ENCODE assay signal across 14 cellular contexts in genomic region chr9:3180696-3181048, GRCh38.
A peak's percentile ranks its signal among the peaks of the same experiment; 100 is the strongest.
DNase-seq lines count a peak whose midpoint lies in the region; ATAC-seq and TF ChIP-seq lines count a peak whose summit lies in the region.
"Had no signal": no experiment of that assay in that cellular context is flagged by ENCODE, and none has a peak within 500 bp of the region (broad histone marks: within the 10 kb centered on the region; RNA-seq: fewer than 3 reads in every experiment).

No MANE protein-coding gene starts in this region.

- intact Hi-C loops in prostate gland (cut with DNase I), result no loop called here

- H3K36me3 ChIP-seq in BJ (ENCODE audit: control insufficient read depth, insufficient read depth, low read length), result no peaks in the 10 kb centered on the region
- no peaks in the 10 kb centered on the region for H3K36me3 ChIP-seq in MM.1S (replicated peaks; ENCODE audit: insufficient read depth, low read length)
- no peaks in the 10 kb centered on the region for H3K36me3 ChIP-seq in prostate gland
- no peaks in the 10 kb centered on the region for H3K36me3 ChIP-seq in SJCRH30
- H3K36me3 ChIP-seq: neutrophil had no signal

- CTCF ChIA-PET in BJ (lab: Yijun Ruan, JAX), result interaction anchor here (1.5 to 2.1 kb wide), 3 partner anchors 10 to 321 kb away, joined by 3 to 8 read pairs (median 4); no protein-coding TSS in a partner anchor

- H4K20me1 ChIP-seq in MM.1S (ENCODE audit: insufficient read depth, low read length), result no peaks in the 10 kb centered on the region

- H2AFZ ChIP-seq in MM.1S (ENCODE audit: low read length), result peak overlapping the region; percentile 74; the same call in 1 of the 2 replicates

- H3K27ac ChIP-seq in MM.1S (ENCODE audit: low read length), result no peak overlapping the region
- H3K27ac ChIP-seq in prostate gland, result no peak overlapping the region
- no peak overlapping the region for H3K27ac ChIP-seq in SJCRH30
- H3K27ac ChIP-seq: neutrophil had no signal

- POLR2A ChIA-PET in BJ (lab: Charles Lee), result no interaction called here

- H3K79me2 ChIP-seq in MM.1S (ENCODE audit: low read length), result no peaks in the 10 kb centered on the region

- H3K27me3 ChIP-seq in BJ (ENCODE audit: control insufficient read depth, insufficient read depth, low read length), result peaks cover 18% of the 10 kb centered on the region
- H3K27me3 ChIP-seq in MM.1S (replicated peaks; ENCODE audit: insufficient read depth, low read length), result no peaks in the 10 kb centered on the region
- no peaks in the 10 kb centered on the region for H3K27me3 ChIP-seq in prostate gland (replicated peaks; ENCODE audit: insufficient read depth)
- H3K27me3 ChIP-seq in SJCRH30, result no peaks in the 10 kb centered on the region

- no peak for TF ChIP-seq POLR2A in prostate gland (IDR thresholded peaks at IDR 0.05)

- 14% methylated on average over 19 of the region's 19 CpGs for WGBS in prostate gland

- H3F3A ChIP-seq in MM.1S (ENCODE audit: insufficient read depth, low read length), result no peaks in the 10 kb centered on the region

- ATAC-seq in HG03135 (IDR thresholded peaks at IDR 0.05; ENCODE audit: unreplicated experiment) (no peak), HG03469 (IDR thresholded peaks at IDR 0.05; ENCODE audit: unreplicated experiment) (no peak)
- ATAC-seq: HCT116 had no signal

- H3K9me3 ChIP-seq in MM.1S (replicated peaks; ENCODE audit: insufficient read depth, low read length), result no peaks in the 10 kb centered on the region
- H3K9me3 ChIP-seq in prostate gland, result no peaks in the 10 kb centered on the region
- no peaks in the 10 kb centered on the region for H3K9me3 ChIP-seq in SJCRH30 (replicated peaks)
- H3K9me3 ChIP-seq: neutrophil had no signal

- DNase-seq in BJ (ENCODE audit: low read depth) (no peak), MM.1S (no peak), foreskin fibroblast (no peak), prostate gland (ENCODE audit: low spot score) (no peak), SJCRH30 (no peak), NCI-H1417 treated with DMSO at 0.1 percent for 48 hours (lab: John Stamatoyannopoulos, UW) (no peak)
- DNase-seq: activated CD4-positive, alpha-beta T cell treated with anti-CD3 and anti-CD28 coated beads for 1 hour; activated effector memory CD4-positive, alpha-beta T cell treated with anti-CD3 and anti-CD28 coated beads, Interleukin-2, amount 50 U/mL, for 16 hours; KBM-7; left cardiac atrium had no signal

- H3K4me1 ChIP-seq in MM.1S (ENCODE audit: low read length) (no peaks in the 10 kb centered on the region), prostate gland (replicated peaks) (no peaks in the 10 kb centered on the region), SJCRH30 (no peaks in the 10 kb centered on the region)

- H3K9me2 ChIP-seq in MM.1S (replicated peaks; ENCODE audit: insufficient read depth, low read length), result no peaks in the 10 kb centered on the region

- peak overlapping the region; percentile 85; the same call in 1 of the 2 replicates for H3K4me2 ChIP-seq in MM.1S (ENCODE audit: low read depth, low read length)

- TF ChIP-seq CTCF in BJ (IDR thresholded peaks at IDR 0.05; ENCODE audit: insufficient read depth, low read depth, low read length) (no peak), MM.1S (IDR thresholded peaks at IDR 0.05; ENCODE audit: low read length) (no peak), foreskin fibroblast (IDR thresholded peaks at IDR 0.05; ENCODE audit: low read depth, low read length) (no peak), prostate gland (IDR thresholded peaks at IDR 0.05) (no peak)

- H3K4me3 ChIP-seq in BJ (ENCODE audit: low read depth, low read length) (peak overlapping the region; percentile 24), MM.1S (ENCODE audit: low read length) (peak overlapping the region; percentile 60; the same call in 1 of the 2 replicates), foreskin fibroblast (ENCODE audit: low read depth in 1 of 2, low read length in 2 of 2) (peak overlapping the region; percentile 51 to 58), prostate gland (peak overlapping the region; percentile 18 to 32), SJCRH30 (no peak overlapping the region)

- no peak overlapping the region for H3K9ac ChIP-seq in MM.1S (ENCODE audit: low read length)
